In the genomic region with DNA sequence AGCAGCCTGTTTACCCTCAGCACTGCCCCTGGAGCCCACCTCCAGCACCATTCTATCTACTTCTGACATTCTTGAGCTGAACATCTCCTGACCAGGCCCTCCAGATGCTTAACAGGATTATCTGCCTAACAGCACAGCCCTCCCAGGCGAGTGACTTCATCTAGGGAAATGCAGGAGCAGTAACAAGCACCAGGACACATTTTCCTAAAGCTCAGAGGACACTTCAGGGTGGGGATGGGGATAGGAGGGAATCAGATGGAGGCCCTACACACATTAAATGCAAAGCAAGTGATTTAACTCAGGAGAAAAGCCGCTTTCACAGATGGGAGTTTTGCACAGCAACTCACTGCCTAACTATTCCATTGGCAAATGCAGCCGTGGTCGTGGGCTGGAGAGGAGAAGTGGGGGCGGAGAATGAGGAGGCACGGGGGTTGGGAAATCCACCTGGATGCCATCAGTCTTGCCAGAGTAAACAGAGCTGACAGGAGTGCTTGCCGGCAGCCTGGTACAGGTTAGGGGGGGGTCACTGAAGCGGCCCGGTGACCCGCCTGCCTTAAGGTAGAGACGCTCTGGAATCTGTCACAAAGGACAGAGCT, we compare ENCODE assay signal across 13 cellular contexts. TPM values are rescaled to one million over a fixed set of nuclear protein-coding genes. Genes with fewer than 3 reads are reported as not detected.
A peak's percentile ranks its signal among the peaks of the same experiment; 100 is the strongest.
DNase-seq lines count a peak whose midpoint lies in the region; ATAC-seq and TF ChIP-seq lines count a peak whose summit lies in the region.
"Had no signal": no experiment of that assay in that cellular context is flagged by ENCODE, and none has a peak within 500 bp of the region (broad histone marks: within the 10 kb centered on the region; RNA-seq: fewer than 3 reads in every experiment).

No MANE protein-coding gene starts in this region.

- peak; percentile 72 for ATAC-seq in left lobe of liver
- no peak for ATAC-seq in HG02981 (IDR thresholded peaks at IDR 0.05; ENCODE audit: unreplicated experiment)
- no peak for ATAC-seq in GM18907 (IDR thresholded peaks at IDR 0.05; ENCODE audit: unreplicated experiment)
- ATAC-seq: heart right ventricle had no signal

- BruUV-seq in mammary epithelial cell (replicated peaks; lab: Mats Ljungman, UMichigan) = TSS peak; percentile 70

- H3K27ac Mint-ChIP-seq in activated CD4-positive, alpha-beta T cell treated with anti-CD3 and anti-CD28 coated beads, Interleukin-2, amount 10 ng/mL, durations not matched to agents 24 days and 14 days = no peak overlapping the region

- no peaks in the 10 kb centered on the region for H3K36me3 Mint-ChIP-seq in activated CD4-positive, alpha-beta T cell treated with anti-CD3 and anti-CD28 coated beads, Interleukin-2, amount 10 ng/mL, durations not matched to agents 24 days and 14 days (ENCODE audit: low read depth)

- H3K4me3 Mint-ChIP-seq in activated CD4-positive, alpha-beta T cell treated with anti-CD3 and anti-CD28 coated beads, Interleukin-2, amount 10 ng/mL, durations not matched to agents 24 days and 14 days = no peak overlapping the region

- H3K79me2 ChIP-seq in mammary epithelial cell (ENCODE audit: insufficient read depth, low read length) = no peaks in the 10 kb centered on the region

- 4% methylated on average over 9 of the region's 11 CpGs for WGBS in mammary epithelial cell (ENCODE audit: low coverage, missing lambda C conversion rate)

- H3K9me3 ChIP-seq in mammary epithelial cell (replicated peaks; ENCODE audit: insufficient read depth, low read length) = no peaks in the 10 kb centered on the region
- H3K9me3 ChIP-seq in stomach smooth muscle (ENCODE audit: control insufficient read depth in 2 of 2, low read length in 2 of 2) = peaks cover 0 to 2% of the 10 kb centered on the region in 2 donors
- no peaks in the 10 kb centered on the region for H3K9me3 ChIP-seq in right atrium auricular region

- H3K27me3 ChIP-seq in mammary epithelial cell (ENCODE audit: insufficient read depth, low read length) = no peaks in the 10 kb centered on the region
- H3K27me3 ChIP-seq in stomach smooth muscle (ENCODE audit: control insufficient read depth in 1 of 2, insufficient read depth in 2 of 2, low read length in 2 of 2) = peaks cover 2 to 6% of the 10 kb centered on the region in 2 donors
- no peaks in the 10 kb centered on the region for H3K27me3 ChIP-seq in right atrium auricular region

- peak overlapping the region; percentile 69 for H3K4me2 ChIP-seq in mammary epithelial cell (ENCODE audit: insufficient read depth, low read depth, low read length)

- intact Hi-C loops in mammary epithelial cell (cut with micrococcal nuclease) = loop anchor here (2.0 kb wide), 1 partner anchor 17 kb away; no protein-coding TSS in a partner anchor
- intact Hi-C loops in activated CD4-positive, alpha-beta T cell treated with anti-CD3 and anti-CD28 coated beads, Interleukin-2, amount 10 ng/mL, durations not matched to agents 24 days and 14 days (cut with micrococcal nuclease) = no loop called here

- dilution Hi-C loops in mammary epithelial cell (cut with HindIII; ENCODE audit: low sequenced_read_pairs) = no loop called here

- peak overlapping the region; percentile 93 for H3K27ac ChIP-seq in mammary epithelial cell (ENCODE audit: insufficient read depth, low read depth, low read length)
- H3K27ac ChIP-seq in stomach smooth muscle (ENCODE audit: low read length) = no peak overlapping the region
- no peak overlapping the region for H3K27ac ChIP-seq in right atrium auricular region
- H3K27ac ChIP-seq: heart right ventricle had no signal

- CTCF ChIA-PET in mammary epithelial cell (lab: Charles Lee; ENCODE audit: low non-redundant PET) = no interaction called here

- no peak for TF ChIP-seq CTCF in mammary epithelial cell (conservative IDR thresholded peaks at IDR 0.05 in 1 of 2, IDR thresholded peaks at IDR 0.05 in 1 of 2; ENCODE audit: extremely low read depth in 1 of 2, insufficient read depth in 1 of 2, low read depth in 1 of 2, low read length in 2 of 2)
- no peak for TF ChIP-seq CTCF in right atrium auricular region (IDR thresholded peaks at IDR 0.05)

- H3K4me3 ChIP-seq in mammary epithelial cell (replicated peaks in 1 of 3; ENCODE audit: insufficient read depth in 1 of 3, low read depth in 2 of 3, low read length in 3 of 3) (no peak overlapping the region), stomach smooth muscle (ENCODE audit: low read length in 2 of 2) (peak overlapping the region; percentile 15 to 40), right atrium auricular region (no peak overlapping the region)
- H3K4me3 ChIP-seq: heart right ventricle had no signal

- in situ Hi-C loops in mammary epithelial cell (cut with MboI; ENCODE audit: low sequenced_read_pairs in 2 of 2) = no loop called here

- no peaks in the 10 kb centered on the region for H3K9me3 Mint-ChIP-seq in activated CD4-positive, alpha-beta T cell treated with anti-CD3 and anti-CD28 coated beads, Interleukin-2, amount 10 ng/mL, durations not matched to agents 24 days and 14 days

- peaks cover 14% of the 10 kb centered on the region for H3K27me3 Mint-ChIP-seq in activated CD4-positive, alpha-beta T cell treated with anti-CD3 and anti-CD28 coated beads, Interleukin-2, amount 10 ng/mL, durations not matched to agents 24 days and 14 days

- H3K4me1 Mint-ChIP-seq in activated CD4-positive, alpha-beta T cell treated with anti-CD3 and anti-CD28 coated beads, Interleukin-2, amount 10 ng/mL, durations not matched to agents 24 days and 14 days = no peaks in the 10 kb centered on the region

- H3K9ac ChIP-seq in mammary epithelial cell (ENCODE audit: insufficient read depth, low read length) = peak overlapping the region; percentile 76
- H3K9ac ChIP-seq in stomach smooth muscle (ENCODE audit: low read length in 2 of 2) = no peak overlapping the region

- H3K4me1 ChIP-seq in mammary epithelial cell (ENCODE audit: insufficient read depth, low read length) (peaks cover 45% of the 10 kb centered on the region), stomach smooth muscle (ENCODE audit: control insufficient read depth, insufficient read depth, low read length) (peaks cover 5% of the 10 kb centered on the region), right atrium auricular region (no peaks in the 10 kb centered on the region)

- peak overlapping the region; percentile 69 for H2AFZ ChIP-seq in mammary epithelial cell (ENCODE audit: low read depth, low read length)

- H3K36me3 ChIP-seq in mammary epithelial cell (ENCODE audit: insufficient read depth, low read length) (no peaks in the 10 kb centered on the region), stomach smooth muscle (ENCODE audit: control insufficient read depth in 2 of 2, insufficient read depth in 2 of 2, low read length in 2 of 2) (no peaks in the 10 kb centered on the region), right atrium auricular region (no peaks in the 10 kb centered on the region)
- H3K36me3 ChIP-seq: heart right ventricle had no signal

- DNase-seq in NCI-H226 = peak; percentile 92
- peak; percentile 83 for DNase-seq in mammary epithelial cell
- no peak for DNase-seq in left lobe of liver (ENCODE audit: low spot score)
- DNase-seq in right atrium auricular region (ENCODE audit: low spot score) = no peak
- DNase-seq in activated CD4-positive, alpha-beta T cell treated with anti-CD3 and anti-CD28 coated beads, Interleukin-2, amount 10 ng/mL, durations not matched to agents 24 days and 14 days = no peak
- DNase-seq: activated CD4-positive, alpha-beta T cell treated with anti-CD3 and anti-CD28 coated beads, Interleukin-2, amount 50 U/mL, for 4 hours; activated naive CD4-positive, alpha-beta T cell; heart right ventricle; NCI-H69; stimulated activated CD4-positive, alpha-beta T cell treated with anti-CD3 and anti-CD28 coated beads, Interleukin-12 subunit alpha, Interleukin-12 subunit beta, amount 100 ng/mL, for 4 hours had no signal

- H4K20me1 ChIP-seq in mammary epithelial cell (ENCODE audit: insufficient read depth, low read length) = no peaks in the 10 kb centered on the region

RNA-seq across cellular contexts. Expression of gene BNC1, which starts 21.3 kb away (rescaled TPM):
- total RNA-seq in mammary epithelial cell (100 to 1,000 TPM in 1 of 2 donors, 10 to 100 TPM in 1; 66.2 to 108 TPM), left lobe of liver (0.13 TPM), right atrium auricular region (10 to 100 TPM in 1 of 2 donors, 1 to 10 TPM in 1; 5.4 to 15.6 TPM)
- 103 TPM for polyA plus RNA-seq in mammary epithelial cell
- 179 TPM for polyA minus RNA-seq in mammary epithelial cell
- total RNA-seq in activated CD4-positive, alpha-beta T cell treated with anti-CD3 and anti-CD28 coated beads, Interleukin-2, amount 10 ng/mL, durations not matched to agents 24 days and 14 days = not detected in 2 replicates

Comparison
In these comparisons a context has a peak if more than half of its experiments do, and no peak if none do; other contexts are left out.
1. DNase-seq: peak in NCI-H226 (single experiment) and mammary epithelial cell (single experiment); none in left lobe of liver (single experiment), right atrium auricular region (single experiment) and activated CD4-positive, alpha-beta T cell treated with anti-CD3 and anti-CD28 coated beads, Interleukin-2, amount 10 ng/mL, durations not matched to agents 24 days and 14 days (single experiment).
2. H3K4me3 ChIP-seq: peak in stomach smooth muscle (2 of 2); none in mammary epithelial cell (0 of 3) and right atrium auricular region (0 of 2).